Comparison of ENCODE assay signal across 1 cellular context in genomic region chr16:29614691-29615314, GRCh38.
A peak's percentile ranks its signal among the peaks of the same experiment; 100 is the strongest.
TF ChIP-seq lines count a peak whose summit lies in the region.
"Not testable (repeated sequence)": the region's sequence is repeated elsewhere in the genome, so short reads cannot be mapped to it uniquely, and the experiment has no call there.

No MANE protein-coding gene starts in this region.

TF ChIP-seq in HepG2, 621 proteins besides CTCF, POLR2A, EP300 and RAD21 (continued from another document and continues in another):
- TF ChIP-seq ZNF609 (CRISPR knock-in tag; IDR thresholded peaks at IDR 0.05; ENCODE audit: borderline replicate concordance) = peak; percentile 70; the same call in 1 of the 2 replicates
- not testable (repeated sequence) for TF ChIP-seq TCF12, LCORL (IDR thresholded peaks at IDR 0.05)
- TF ChIP-seq TCF12 (CRISPR knock-in tag; IDR thresholded peaks at IDR 0.05) = 0 out of 2 replicates have a peak, but pooled peaks have one; percentile 43
- TF ChIP-seq KDM5B (CRISPR knock-in tag; IDR thresholded peaks at IDR 0.05; ENCODE audit: borderline replicate concordance) = peak; percentile 39; the same call in 1 of the 2 replicates
- peak; percentile 58; the same call in 1 of the 2 replicates for TF ChIP-seq RERE (CRISPR knock-in tag; IDR thresholded peaks at IDR 0.05; ENCODE audit: low read depth)
- TF ChIP-seq LCORL (CRISPR knock-in tag; IDR thresholded peaks at IDR 0.05) = peak; percentile 88
- TF ChIP-seq RCOR2 (CRISPR knock-in tag; IDR thresholded peaks at IDR 0.05) = peak; percentile 87
- peak; percentile 67 for TF ChIP-seq TAF1 (CRISPR knock-in tag; IDR thresholded peaks at IDR 0.05)
- TF ChIP-seq UBTF (CRISPR knock-in tag; IDR thresholded peaks at IDR 0.05) = peak; percentile 76
- peak; percentile 78 for TF ChIP-seq TFDP2 (CRISPR knock-in tag; IDR thresholded peaks at IDR 0.05)
- peak; percentile 84 for TF ChIP-seq ATF2 (CRISPR knock-in tag; IDR thresholded peaks at IDR 0.05)
- 0 out of 2 replicates have a peak, but pooled peaks have one; percentile 31 for TF ChIP-seq ZFP37 (CRISPR knock-in tag; IDR thresholded peaks at IDR 0.05; ENCODE audit: borderline replicate concordance)
- TF ChIP-seq MXD4 (CRISPR knock-in tag; IDR thresholded peaks at IDR 0.05) = peak; percentile 39; the same call in 1 of the 2 replicates
- TF ChIP-seq ZNF292 (CRISPR knock-in tag; IDR thresholded peaks at IDR 0.05; ENCODE audit: borderline replicate concordance, low read depth) = peak; percentile 93
- peak; percentile 42; the same call in 1 of the 2 replicates for TF ChIP-seq GABPB1 (CRISPR knock-in tag; IDR thresholded peaks at IDR 0.05)
- TF ChIP-seq YY1 (IDR thresholded peaks at IDR 0.05; ENCODE audit: insufficient read depth, insufficient replicate concordance, low read depth, low read length) = peak; percentile 50
- peak; percentile 63; the same call in 1 of the 2 replicates for TF ChIP-seq ZFY (CRISPR knock-in tag; IDR thresholded peaks at IDR 0.05)
- peak; percentile 16 to 46; a peak in 2 of 4 replicates for TF ChIP-seq NR2F1 (CRISPR knock-in tag; IDR thresholded peaks at IDR 0.05)
- 0 out of 2 replicates have a peak, but pooled peaks have one; percentile 24 for TF ChIP-seq ZNF556 (CRISPR knock-in tag; IDR thresholded peaks at IDR 0.05; ENCODE audit: borderline replicate concordance)
- TF ChIP-seq MEIS2 (CRISPR knock-in tag; IDR thresholded peaks at IDR 0.05) = 0 out of 2 replicates have a peak, but pooled peaks have one; percentile 68
- peak; percentile 75 for TF ChIP-seq ATF3 (CRISPR knock-in tag; IDR thresholded peaks at IDR 0.05)
- TF ChIP-seq ZNF777 (CRISPR knock-in tag; IDR thresholded peaks at IDR 0.05) = peak; percentile 49; the same call in 1 of the 2 replicates
- TF ChIP-seq ZNF614 (CRISPR knock-in tag; IDR thresholded peaks at IDR 0.05; ENCODE audit: borderline replicate concordance) = peak; percentile 90
- TF ChIP-seq ZNF281 (CRISPR knock-in tag; IDR thresholded peaks at IDR 0.05; ENCODE audit: borderline replicate concordance) = peak; percentile 38; the same call in 1 of the 2 replicates
- TF ChIP-seq TFE3 (CRISPR knock-in tag; IDR thresholded peaks at IDR 0.05) = peak; percentile 69; the same call in 1 of the 2 replicates
- peak; percentile 80 for TF ChIP-seq RXRB (CRISPR knock-in tag; IDR thresholded peaks at IDR 0.05; ENCODE audit: borderline replicate concordance)
- TF ChIP-seq TGIF2 (CRISPR knock-in tag; IDR thresholded peaks at IDR 0.05) = peak; percentile 76
- 0 out of 2 replicates have a peak, but pooled peaks have one; percentile 34 for TF ChIP-seq SPEN (CRISPR knock-in tag; IDR thresholded peaks at IDR 0.05; ENCODE audit: low read depth)
- 0 out of 2 replicates have a peak, but pooled peaks have one; percentile 44 for TF ChIP-seq KDM4B (CRISPR knock-in tag; IDR thresholded peaks at IDR 0.05)
- peak; percentile 34; the same call in 1 of the 2 replicates for TF ChIP-seq FOSL1 (CRISPR knock-in tag; IDR thresholded peaks at IDR 0.05; ENCODE audit: borderline replicate concordance)
